In the genomic region with DNA sequence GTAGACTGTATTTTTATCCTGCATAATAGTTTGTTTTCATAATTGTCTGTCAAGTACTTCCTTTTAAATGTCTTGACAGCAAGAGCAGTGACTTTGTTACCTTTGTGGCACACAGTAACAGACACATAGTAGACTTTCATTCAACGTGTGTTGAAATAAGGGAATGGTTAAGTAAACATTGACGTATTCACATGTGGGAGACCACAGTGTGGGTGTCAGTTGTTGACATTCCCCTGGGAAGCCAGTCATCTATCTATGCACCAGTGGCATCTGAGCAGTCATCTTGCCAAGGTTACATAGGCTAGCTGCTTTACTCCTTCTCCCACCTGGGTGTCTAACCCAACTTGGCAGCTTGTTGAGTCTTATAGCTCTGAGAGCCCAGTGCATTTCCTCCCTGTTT, we compare ENCODE assay signal across 11 cellular contexts. TPM values are rescaled to one million over a fixed set of nuclear protein-coding genes. Genes with fewer than 3 reads are reported as not detected.
DNase-seq lines count a peak whose midpoint lies in the region; ATAC-seq and TF ChIP-seq lines count a peak whose summit lies in the region.
"Had no signal": no experiment of that assay in that cellular context is flagged by ENCODE, and none has a peak within 500 bp of the region (broad histone marks: within the 10 kb centered on the region; RNA-seq: fewer than 3 reads in every experiment).

No MANE protein-coding gene starts in this region.

- peak overlapping the region; percentile 97 for H3K4me3 Mint-ChIP-seq in CD4-positive, alpha-beta T cell
- peak overlapping the region; percentile 89 for H3K4me3 Mint-ChIP-seq in activated T-helper 2 cell treated with anti-CD3 and anti-CD28 coated beads, Interferon-gamma antibody, Interleukin-2, Interleukin-4, amounts not matched to agents 10 μg/mL and 5 μg/mL and 100 μg/mL, durations not matched to agents 14 hours and 24 hours and 36 hours (ENCODE audit: low read depth)

- H3K9me3 ChIP-seq in CD4-positive, alpha-beta T cell (ENCODE audit: control insufficient read depth, low read length) = no peaks in the 10 kb centered on the region
- H3K9me3 ChIP-seq in right lobe of liver = no peaks in the 10 kb centered on the region
- H3K9me3 ChIP-seq: SJCRH30 had no signal

- ATAC-seq in CD4-positive, alpha-beta T cell (ENCODE audit: poor library complexity) = no peak
- ATAC-seq in right lobe of liver = peak in 1 of 4 donors; percentile 66
- no peak for ATAC-seq in HG03460 (IDR thresholded peaks at IDR 0.05; ENCODE audit: unreplicated experiment)

- peaks cover 0 to 13% (median 6%) of the 10 kb centered on the region in 4 donors for H3K4me1 ChIP-seq in right lobe of liver

- 39% methylated on average over 2 of the region's 2 CpGs for WGBS in right lobe of liver (ENCODE audit: insufficient coverage, low coverage, low lambda C conversion rate, missing lambda C conversion rate)

- no peaks in the 10 kb centered on the region for H3K9me3 Mint-ChIP-seq in CD4-positive, alpha-beta T cell
- no peaks in the 10 kb centered on the region for H3K9me3 Mint-ChIP-seq in activated T-helper 2 cell treated with anti-CD3 and anti-CD28 coated beads, Interferon-gamma antibody, Interleukin-2, Interleukin-4, amounts not matched to agents 10 μg/mL and 5 μg/mL and 100 μg/mL, durations not matched to agents 14 hours and 24 hours and 36 hours

- no peaks in the 10 kb centered on the region for H3K27me3 ChIP-seq in CD4-positive, alpha-beta T cell (ENCODE audit: control insufficient read depth, insufficient read depth, low read length)
- no peaks in the 10 kb centered on the region for H3K27me3 ChIP-seq in right lobe of liver
- H3K27me3 ChIP-seq: SJCRH30 had no signal

- POLR2A ChIA-PET in CD4-positive, alpha-beta T cell (lab: Charles Lee) = interaction anchor here (1.5 to 3.3 kb wide), 4 partner anchors 11 to 256 kb away, joined by 3 to 49 read pairs (median 14); a partner anchor contains a TSS

- TF ChIP-seq POLR2A in right lobe of liver (IDR thresholded peaks at IDR 0.05) = peak; percentile 29

- H3K36me3 ChIP-seq in right lobe of liver = no peaks in the 10 kb centered on the region

- peaks cover 37% of the 10 kb centered on the region for H3K4me1 Mint-ChIP-seq in CD4-positive, alpha-beta T cell (ENCODE audit: low read depth)
- H3K4me1 Mint-ChIP-seq in activated T-helper 2 cell treated with anti-CD3 and anti-CD28 coated beads, Interferon-gamma antibody, Interleukin-2, Interleukin-4, amounts not matched to agents 10 μg/mL and 5 μg/mL and 100 μg/mL, durations not matched to agents 14 hours and 24 hours and 36 hours (ENCODE audit: low read depth) = peaks cover 19% of the 10 kb centered on the region

- no peaks in the 10 kb centered on the region for H3K27me3 Mint-ChIP-seq in CD4-positive, alpha-beta T cell
- no peaks in the 10 kb centered on the region for H3K27me3 Mint-ChIP-seq in activated T-helper 2 cell treated with anti-CD3 and anti-CD28 coated beads, Interferon-gamma antibody, Interleukin-2, Interleukin-4, amounts not matched to agents 10 μg/mL and 5 μg/mL and 100 μg/mL, durations not matched to agents 14 hours and 24 hours and 36 hours (ENCODE audit: low read depth)

- H3K27ac Mint-ChIP-seq in CD4-positive, alpha-beta T cell = peak overlapping the region; percentile 97
- peak overlapping the region; percentile 89 for H3K27ac Mint-ChIP-seq in activated T-helper 2 cell treated with anti-CD3 and anti-CD28 coated beads, Interferon-gamma antibody, Interleukin-2, Interleukin-4, amounts not matched to agents 10 μg/mL and 5 μg/mL and 100 μg/mL, durations not matched to agents 14 hours and 24 hours and 36 hours

- CTCF ChIA-PET in CD4-positive, alpha-beta T cell (lab: Charles Lee) = interaction anchor here (1.3 kb wide), 1 partner anchor 252 kb away, joined by 4 read pairs; no protein-coding TSS in a partner anchor

- peaks cover 21% of the 10 kb centered on the region for H3K36me3 Mint-ChIP-seq in CD4-positive, alpha-beta T cell (ENCODE audit: low read depth)
- peaks cover 4% of the 10 kb centered on the region for H3K36me3 Mint-ChIP-seq in activated T-helper 2 cell treated with anti-CD3 and anti-CD28 coated beads, Interferon-gamma antibody, Interleukin-2, Interleukin-4, amounts not matched to agents 10 μg/mL and 5 μg/mL and 100 μg/mL, durations not matched to agents 14 hours and 24 hours and 36 hours (ENCODE audit: low read depth)

- no peak overlapping the region for H3K27ac ChIP-seq in CD4-positive, alpha-beta T cell (ENCODE audit: low read depth, low read length)
- H3K27ac ChIP-seq in right lobe of liver = no peak overlapping the region
- H3K27ac ChIP-seq: SJCRH30 had no signal

- DNase-seq in CD4-positive, alpha-beta T cell = no peak
- DNase-seq in HCEC 1CT (peak; percentile 47), right lobe of liver (no peak), cerebellar cortex (ENCODE audit: low spot score) (no peak), A172 (ENCODE audit: low spot score) (no peak)
- DNase-seq in activated T-helper 2 cell treated with anti-CD3 and anti-CD28 coated beads, Interferon-gamma antibody, Interleukin-2, Interleukin-4, amounts not matched to agents 10 μg/mL and 5 μg/mL and 100 μg/mL, durations not matched to agents 14 hours and 24 hours and 36 hours (ENCODE audit: low spot score) = no peak
- no peak for DNase-seq in activated CD8-positive, alpha-beta memory T cell treated with anti-CD3 and anti-CD28 coated beads, Interleukin-2, amount 50 U/mL, for 4 hours
- DNase-seq: activated effector memory CD4-positive, alpha-beta T cell treated with anti-CD3 and anti-CD28 coated beads, Interleukin-2, amount 50 U/mL, for 16 hours; NCI-H1417 treated with DMSO at 0.1 percent for 48 hours had no signal

- no peak for TF ChIP-seq CTCF in CD4-positive, alpha-beta T cell (IDR thresholded peaks at IDR 0.05)
- TF ChIP-seq CTCF in right lobe of liver (IDR thresholded peaks at IDR 0.05) = no peak

- H3K4me3 ChIP-seq in right lobe of liver = no peak overlapping the region

- intact Hi-C loops in CD4-positive, alpha-beta T cell (cut with DNase I, micrococcal nuclease) = loop anchor here (2.0 to 10.0 kb wide), 7 partner anchors 48 to 1365 kb away; a partner anchor contains a TSS
- intact Hi-C loops in activated T-helper 2 cell treated with anti-CD3 and anti-CD28 coated beads, Interferon-gamma antibody, Interleukin-2, Interleukin-4, amounts not matched to agents 10 μg/mL and 5 μg/mL and 100 μg/mL, durations not matched to agents 14 hours and 24 hours and 36 hours (cut with micrococcal nuclease) = loop anchor here (5.0 kb wide), 2 partner anchors 118 to 167 kb away; a partner anchor contains a TSS
- intact Hi-C loops in right lobe of liver (cut with DNase I) = no loop called here

RNA-seq across cellular contexts. Expression of a gene that starts 1.4 kb away (rescaled TPM):
- total RNA-seq in CD4-positive, alpha-beta T cell = 10 to 100 TPM; 42.0 to 45.3 TPM
- total RNA-seq in activated T-helper 2 cell treated with anti-CD3 and anti-CD28 coated beads, Interferon-gamma antibody, Interleukin-2, Interleukin-4, amounts not matched to agents 10 μg/mL and 5 μg/mL and 100 μg/mL, durations not matched to agents 14 hours and 24 hours and 36 hours = 49.2 and 50.1 TPM in 2 replicates
- 10 to 100 TPM in 5 of 6 experiments, 1 to 10 TPM in 1; 8.5 to 14.4 (median 11.5) TPM for total RNA-seq in right lobe of liver
- 52.8 and 64.5 TPM in 2 replicates for total RNA-seq in A172 (2014; rRNA removed; shearing (Covaris generic))

RNA-seq across cellular contexts. Expression of a gene that starts 48.9 kb away (rescaled TPM):
- 10 to 100 TPM in 1 of 2 experiments, 1 to 10 TPM in 1; 9.8 to 11.0 TPM for total RNA-seq in CD4-positive, alpha-beta T cell
- total RNA-seq in activated T-helper 2 cell treated with anti-CD3 and anti-CD28 coated beads, Interferon-gamma antibody, Interleukin-2, Interleukin-4, amounts not matched to agents 10 μg/mL and 5 μg/mL and 100 μg/mL, durations not matched to agents 14 hours and 24 hours and 36 hours = 40.1 and 42.7 TPM in 2 replicates
- 10 to 100 TPM; 12.9 to 16.2 (median 13.7) TPM for total RNA-seq in right lobe of liver
- total RNA-seq in A172 (2014; rRNA removed; shearing (Covaris generic)) = 52.0 and 53.3 TPM in 2 replicates

Comparison
In these comparisons a context has a peak if more than half of its experiments do, and no peak if none do; other contexts are left out.
1. intact Hi-C loops: an anchor here in CD4-positive, alpha-beta T cell (2.0 to 10.0 kb wide) and activated T-helper 2 cell treated with anti-CD3 and anti-CD28 coated beads, Interferon-gamma antibody, Interleukin-2, Interleukin-4, amounts not matched to agents 10 μg/mL and 5 μg/mL and 100 μg/mL, durations not matched to agents 14 hours and 24 hours and 36 hours (5.0 kb wide); none called in right lobe of liver.